8 cellular contexts compared by ENCODE assay signal in genomic region chr10:45420453-45421192, GRCh38. TPM values are rescaled to one million over a fixed set of nuclear protein-coding genes. Genes with fewer than 3 reads are reported as not detected.
A peak's percentile ranks its signal among the peaks of the same experiment; 100 is the strongest.
DNase-seq lines count a peak whose midpoint lies in the region; ATAC-seq and TF ChIP-seq lines count a peak whose summit lies in the region.

No MANE protein-coding gene starts in this region.

- H3K4me3 ChIP-seq in HL-60 (replicated peaks; ENCODE audit: insufficient read depth, low read length), result no peak overlapping the region
- H3K4me3 ChIP-seq in astrocyte of the spinal cord (ENCODE audit: low read depth, low read length), result no peak overlapping the region

- H3K27ac ChIP-seq in HL-60 (replicated peaks) (peak overlapping the region; percentile 90), RWPE1 (peak overlapping the region; percentile 21; the same call in 1 of the 2 replicates)

- intact Hi-C loops in left colon (cut with DNase I, micrococcal nuclease), result no loop called here

- H3K27me3 Mint-ChIP-seq in glutamatergic neuron (ENCODE audit: unreplicated experiment), result peaks cover 13% of the 10 kb centered on the region

- no peak for TF ChIP-seq CTCF in HL-60 (IDR thresholded peaks at IDR 0.05; ENCODE audit: insufficient read depth, low read length)
- no peak for TF ChIP-seq CTCF in RWPE1 (conservative IDR thresholded peaks at IDR 0.05; ENCODE audit: low read depth)
- TF ChIP-seq CTCF in astrocyte of the spinal cord (IDR thresholded peaks at IDR 0.05; ENCODE audit: low read depth, low read length), result no peak
- TF ChIP-seq CTCF in glutamatergic neuron (IDR thresholded peaks at IDR 0.05; ENCODE audit: partially characterized antibody, unreplicated experiment), result no peak

- ATAC-seq in GM21367 (IDR thresholded peaks at IDR 0.05; ENCODE audit: unreplicated experiment), result peak; percentile 53
- ATAC-seq in left colon, result peak; percentile 82

- H3K27me3 ChIP-seq in HL-60 (ENCODE audit: insufficient read depth, poor library complexity, severe bottlenecking), result no peaks in the 10 kb centered on the region

- peaks cover 2% of the 10 kb centered on the region for H3K4me1 Mint-ChIP-seq in glutamatergic neuron (ENCODE audit: low read depth, unreplicated experiment)

- CTCF ChIA-PET in RWPE1 (lab: Yijun Ruan, JAX), result no interaction called here

- peaks cover 7% of the 10 kb centered on the region for H3K9me3 Mint-ChIP-seq in glutamatergic neuron (ENCODE audit: unreplicated experiment)

- POLR2A ChIA-PET in RWPE1 (lab: Yijun Ruan, JAX; ENCODE audit: low non-redundant PET), result no interaction called here

- peaks cover 8% of the 10 kb centered on the region for H3K36me3 Mint-ChIP-seq in glutamatergic neuron (ENCODE audit: unreplicated experiment)

- no peak overlapping the region for H3K4me3 Mint-ChIP-seq in glutamatergic neuron (ENCODE audit: unreplicated experiment)

- DNase-seq in Daoy (ENCODE audit: low read depth) (peak; percentile 78), HL-60 (ENCODE audit: low read depth in 1 of 2, low spot score in 1 of 2) (peak; percentile 69 to 88), RWPE1 (ENCODE audit: low spot score) (no peak), astrocyte of the spinal cord (ENCODE audit: low read depth, low spot score) (peak; percentile 70), left colon (peak; percentile 86), glutamatergic neuron (no peak)
- DNase-seq in stimulated activated CD8-positive, alpha-beta memory T cell treated with anti-CD3 and anti-CD28 coated beads, Interleukin-4, amount 100 ng/mL, for 24 hours (ENCODE audit: low read depth), result peak; percentile 23

- in situ Hi-C loops in astrocyte of the spinal cord (cut with HindIII; ENCODE audit: low sequenced_read_pairs), result no loop called here

- H3K27ac Mint-ChIP-seq in glutamatergic neuron (ENCODE audit: unreplicated experiment), result no peak overlapping the region

RNA-seq across cellular contexts. Expression of gene ALOX5, which starts 46.6 kb away (rescaled TPM):
- total RNA-seq in Daoy (2014; rRNA removed; shearing (Covaris generic)), result 0.06 TPM in 1 of 2 replicates, not detected in the other
- total RNA-seq in left colon (1 to 10 TPM; 8.3 to 9.3 TPM), glutamatergic neuron (ENCODE audit: unreplicated experiment) (8.4 TPM)

Comparison
In these comparisons a context has a peak if more than half of its experiments do, and no peak if none do; other contexts are left out.
1. DNase-seq: peak in Daoy (single experiment), HL-60 (2 of 2), astrocyte of the spinal cord (single experiment), left colon (2 of 2) and stimulated activated CD8-positive, alpha-beta memory T cell treated with anti-CD3 and anti-CD28 coated beads, Interleukin-4, amount 100 ng/mL, for 24 hours (single experiment); none in RWPE1 (single experiment) and glutamatergic neuron (single experiment).